Comparison of ENCODE assay signal across 8 cellular contexts in genomic region chr14:75542585-75543091, GRCh38. TPM values are rescaled to one million over a fixed set of nuclear protein-coding genes. Genes with fewer than 3 reads are reported as not detected.
A peak's percentile ranks its signal among the peaks of the same experiment; 100 is the strongest.
DNase-seq lines count a peak whose midpoint lies in the region; ATAC-seq lines count a peak whose summit lies in the region.

No MANE protein-coding gene starts in this region.

- H3K27ac Mint-ChIP-seq in CD4-positive, CD25-positive, alpha-beta regulatory T cell, result peak overlapping the region; percentile 92 to 99 (median 98)

- peak overlapping the region; percentile 87 to 95 (median 88) for H3K4me3 Mint-ChIP-seq in CD4-positive, CD25-positive, alpha-beta regulatory T cell
- H3K4me3 Mint-ChIP-seq in activated T-cell treated with anti-CD3 and anti-CD28 coated beads, Interleukin-2, amount 50 U/mL, for 4 hours, result peak overlapping the region; percentile 50

- ATAC-seq in CD4-positive, CD25-positive, alpha-beta regulatory T cell (ENCODE audit: low read depth in 2 of 2), result peak; percentile 78 to 79
- ATAC-seq in GM21447 (IDR thresholded peaks at IDR 0.05; ENCODE audit: unreplicated experiment) (peak; percentile 58), left cardiac atrium (peak; percentile 86 to 90)
- ATAC-seq in activated T-cell treated with anti-CD3 and anti-CD28 coated beads, Interleukin-2, amount 50 U/mL, for 4 hours, result peak; percentile 87 to 90

- peaks cover 17% of the 10 kb centered on the region for H3K36me3 ChIP-seq in CD4-positive, CD25-positive, alpha-beta regulatory T cell (ENCODE audit: control insufficient read depth, insufficient read depth, low read length)

- H3K4me3 ChIP-seq in CD4-positive, CD25-positive, alpha-beta regulatory T cell (ENCODE audit: low read depth, low read length), result peak overlapping the region; percentile 75

- H3K4me1 ChIP-seq in CD4-positive, CD25-positive, alpha-beta regulatory T cell (ENCODE audit: control insufficient read depth, insufficient read depth, low read length, poor library complexity, severe bottlenecking), result peaks cover 70% of the 10 kb centered on the region

- peaks cover 4% of the 10 kb centered on the region for H3K27me3 Mint-ChIP-seq in CD4-positive, CD25-positive, alpha-beta regulatory T cell
- H3K27me3 Mint-ChIP-seq in activated T-cell treated with anti-CD3 and anti-CD28 coated beads, Interleukin-2, amount 50 U/mL, for 4 hours (ENCODE audit: low read depth), result no peaks in the 10 kb centered on the region

- intact Hi-C loops in left cardiac atrium (cut with DNase I), result no loop called here

- DNase-seq in CD4-positive, CD25-positive, alpha-beta regulatory T cell, result peak; percentile 56 to 72 (median 59)
- DNase-seq in NCI-H2227 (lab: John Stamatoyannopoulos, UW; ENCODE audit: unreplicated experiment) (peak; percentile 4), left cardiac atrium (peak; percentile 78), DMS79 treated with DMSO at 0.1 percent for 48 hours (lab: John Stamatoyannopoulos, UW) (no peak), NCI-H510A (lab: John Stamatoyannopoulos, UW) (no peak)
- peak; percentile 86 for DNase-seq in activated T-cell treated with anti-CD3 and anti-CD28 coated beads, Interleukin-2, amount 50 U/mL, for 4 hours
- DNase-seq in stimulated activated CD4-positive, alpha-beta T cell treated with anti-CD3 and anti-CD28 coated beads, Interleukin-1b, Interleukin-23, amount 100 ng/mL, for 24 hours (ENCODE audit: low read depth in 4 of 4, low spot score in 1 of 4), result peak; percentile 63 to 83 (median 72)

- no peaks in the 10 kb centered on the region for H3K9me3 Mint-ChIP-seq in CD4-positive, CD25-positive, alpha-beta regulatory T cell
- H3K9me3 Mint-ChIP-seq in activated T-cell treated with anti-CD3 and anti-CD28 coated beads, Interleukin-2, amount 50 U/mL, for 4 hours, result no peaks in the 10 kb centered on the region

- peaks cover 6 to 81% (median 54%) of the 10 kb centered on the region in 4 donors for H3K4me1 Mint-ChIP-seq in CD4-positive, CD25-positive, alpha-beta regulatory T cell
- peaks cover 75% of the 10 kb centered on the region for H3K4me1 Mint-ChIP-seq in activated T-cell treated with anti-CD3 and anti-CD28 coated beads, Interleukin-2, amount 50 U/mL, for 4 hours (ENCODE audit: low read depth)

- no peaks in the 10 kb centered on the region for H3K9me3 ChIP-seq in CD4-positive, CD25-positive, alpha-beta regulatory T cell (ENCODE audit: control insufficient read depth in 2 of 2, low read length in 2 of 2)

- peak overlapping the region; percentile 96 for H3K27ac ChIP-seq in CD4-positive, CD25-positive, alpha-beta regulatory T cell (ENCODE audit: insufficient read depth, low read length, poor library complexity, severe bottlenecking)

- no peaks in the 10 kb centered on the region for H3K27me3 ChIP-seq in CD4-positive, CD25-positive, alpha-beta regulatory T cell (ENCODE audit: control insufficient read depth, insufficient read depth, low read length)

- peaks cover 14% of the 10 kb centered on the region for H3K36me3 Mint-ChIP-seq in CD4-positive, CD25-positive, alpha-beta regulatory T cell
- peaks cover 39% of the 10 kb centered on the region for H3K36me3 Mint-ChIP-seq in activated T-cell treated with anti-CD3 and anti-CD28 coated beads, Interleukin-2, amount 50 U/mL, for 4 hours (ENCODE audit: insufficient read depth)

RNA-seq across cellular contexts. Expression of gene BATF, which starts 20.4 kb away (rescaled TPM):
- 50.7 TPM for total RNA-seq in CD4-positive, CD25-positive, alpha-beta regulatory T cell
- polyA plus RNA-seq in CD4-positive, CD25-positive, alpha-beta regulatory T cell, result 100 to 1,000 TPM in 3 of 4 donors, 10 to 100 TPM in 1; 86.8 to 119 (median 109) TPM
- 100 to 1,000 TPM; 186 to 193 (median 191) TPM for total RNA-seq in activated T-cell treated with anti-CD3 and anti-CD28 coated beads, Interleukin-2, amount 50 U/mL, for 4 hours
- 1 to 10 TPM; 1.8 to 2.3 TPM for total RNA-seq in left cardiac atrium

RNA-seq across cellular contexts. Expression of gene FLVCR2, which starts 35.8 kb away (rescaled TPM):
- 5.4 TPM for total RNA-seq in CD4-positive, CD25-positive, alpha-beta regulatory T cell
- 1 to 10 TPM; 4.4 to 7.7 (median 6.0) TPM for polyA plus RNA-seq in CD4-positive, CD25-positive, alpha-beta regulatory T cell
- 1 to 10 TPM; 1.5 to 5.3 (median 3.3) TPM for total RNA-seq in activated T-cell treated with anti-CD3 and anti-CD28 coated beads, Interleukin-2, amount 50 U/mL, for 4 hours
- total RNA-seq in left cardiac atrium, result 1 to 10 TPM; 1.8 TPM

Comparison
In these comparisons a context has a peak if more than half of its experiments do, and no peak if none do; other contexts are left out.
1. DNase-seq: peak in CD4-positive, CD25-positive, alpha-beta regulatory T cell (3 of 3), NCI-H2227 (single experiment), activated T-cell treated with anti-CD3 and anti-CD28 coated beads, Interleukin-2, amount 50 U/mL, for 4 hours (single experiment), left cardiac atrium (single experiment) and stimulated activated CD4-positive, alpha-beta T cell treated with anti-CD3 and anti-CD28 coated beads, Interleukin-1b, Interleukin-23, amount 100 ng/mL, for 24 hours (4 of 4); none in DMS79 treated with DMSO at 0.1 percent for 48 hours (single experiment) and NCI-H510A (single experiment).
2. RNA of gene BATF, which starts 20.4 kb away (total RNA-seq): 186 to 193 TPM in activated T-cell treated with anti-CD3 and anti-CD28 coated beads, Interleukin-2, amount 50 U/mL, for 4 hours and 50.7 TPM in CD4-positive, CD25-positive, alpha-beta regulatory T cell (single experiment); 1.8 to 2.3 TPM in left cardiac atrium; every median in the first group is over 10 times any median in the second.
3. Peak in every context shown above with its lines, with median percentiles within 50 percentile points of each other: ATAC-seq.